In the genomic region with DNA sequence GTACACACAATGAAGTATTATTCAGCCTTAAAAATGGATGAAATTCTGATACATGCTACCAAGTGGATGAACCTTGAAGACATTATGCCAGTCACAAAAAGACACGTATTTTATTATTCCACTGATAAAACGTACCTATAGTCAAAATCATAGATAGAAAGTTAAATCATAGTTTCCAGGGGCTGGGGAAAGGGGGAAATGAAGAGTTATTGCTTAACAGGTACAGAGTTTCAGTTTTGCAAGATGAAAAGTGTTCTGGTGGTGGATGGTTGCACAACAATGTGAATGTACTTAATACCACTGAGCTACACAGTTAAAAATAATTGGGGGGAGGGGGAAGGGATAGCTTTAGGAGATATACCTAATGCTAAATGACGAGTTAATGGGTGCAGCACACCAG, we compare ENCODE assay signal across 11 cellular contexts.
DNase-seq lines count a peak whose midpoint lies in the region; ATAC-seq, FAIRE-seq and TF ChIP-seq lines count a peak whose summit lies in the region.
"Had no signal": no experiment of that assay in that cellular context is flagged by ENCODE, and none has a peak within 500 bp of the region (broad histone marks: within the 10 kb centered on the region; RNA-seq: fewer than 3 reads in every experiment).

No MANE protein-coding gene starts in this region.

- H3K9me3 Mint-ChIP-seq in activated T-cell treated with anti-CD3 and anti-CD28 coated beads, Interleukin-2, amount 50 U/mL, for 72 hours: no peaks in the 10 kb centered on the region
- H3K9me3 Mint-ChIP-seq in activated T-cell treated with anti-CD3 and anti-CD28 coated beads, Interleukin-2, amount 50 U/mL, for 24 hours: no peaks in the 10 kb centered on the region
- no peaks in the 10 kb centered on the region for H3K9me3 Mint-ChIP-seq in stimulated activated naive B cell treated with anti-CD40 and anti-IgM and Interleukin-4, amounts not matched to agents 10 μg/mL and 1 μg/mL and 100 μg/mL, for 72 hours
- H3K9me3 Mint-ChIP-seq: neural crest cell had no signal

- no peak overlapping the region for H3K27ac Mint-ChIP-seq in activated T-cell treated with anti-CD3 and anti-CD28 coated beads, Interleukin-2, amount 50 U/mL, for 72 hours
- H3K27ac Mint-ChIP-seq in activated T-cell treated with anti-CD3 and anti-CD28 coated beads, Interleukin-2, amount 50 U/mL, for 24 hours: no peak overlapping the region
- no peak overlapping the region for H3K27ac Mint-ChIP-seq in stimulated activated naive B cell treated with anti-CD40 and anti-IgM and Interleukin-4, amounts not matched to agents 10 μg/mL and 1 μg/mL and 100 μg/mL, for 72 hours

- TF ChIP-seq POLR2A in GM12892 (IDR thresholded peaks at IDR 0.05; ENCODE audit: low read depth, low read length): no peak

- peaks cover 30% of the 10 kb centered on the region for H3K4me1 Mint-ChIP-seq in activated T-cell treated with anti-CD3 and anti-CD28 coated beads, Interleukin-2, amount 50 U/mL, for 72 hours (ENCODE audit: low read depth)
- H3K4me1 Mint-ChIP-seq in activated T-cell treated with anti-CD3 and anti-CD28 coated beads, Interleukin-2, amount 50 U/mL, for 24 hours (ENCODE audit: low read depth): peaks cover 22% of the 10 kb centered on the region
- peaks cover 6 to 14% of the 10 kb centered on the region in 2 donors for H3K4me1 Mint-ChIP-seq in stimulated activated naive B cell treated with anti-CD40 and anti-IgM and Interleukin-4, amounts not matched to agents 10 μg/mL and 1 μg/mL and 100 μg/mL, for 72 hours

- H3K27me3 Mint-ChIP-seq in activated T-cell treated with anti-CD3 and anti-CD28 coated beads, Interleukin-2, amount 50 U/mL, for 72 hours (ENCODE audit: low read depth): no peaks in the 10 kb centered on the region
- H3K27me3 Mint-ChIP-seq in activated T-cell treated with anti-CD3 and anti-CD28 coated beads, Interleukin-2, amount 50 U/mL, for 24 hours: no peaks in the 10 kb centered on the region
- H3K27me3 Mint-ChIP-seq in stimulated activated naive B cell treated with anti-CD40 and anti-IgM and Interleukin-4, amounts not matched to agents 10 μg/mL and 1 μg/mL and 100 μg/mL, for 72 hours: no peaks in the 10 kb centered on the region

- no peak for FAIRE-seq in GM12892 (lab: Jason Lieb, UNC)

- H3K4me3 Mint-ChIP-seq in activated T-cell treated with anti-CD3 and anti-CD28 coated beads, Interleukin-2, amount 50 U/mL, for 72 hours: peak overlapping the region in 1 of 2 donors; percentile 33
- no peak overlapping the region for H3K4me3 Mint-ChIP-seq in activated T-cell treated with anti-CD3 and anti-CD28 coated beads, Interleukin-2, amount 50 U/mL, for 24 hours
- no peak overlapping the region for H3K4me3 Mint-ChIP-seq in stimulated activated naive B cell treated with anti-CD40 and anti-IgM and Interleukin-4, amounts not matched to agents 10 μg/mL and 1 μg/mL and 100 μg/mL, for 72 hours
- H3K4me3 Mint-ChIP-seq: neural crest cell had no signal

- DNase-seq in activated T-cell treated with anti-CD3 and anti-CD28 coated beads, Interleukin-2, amount 50 U/mL, for 72 hours: no peak
- DNase-seq in activated T-cell treated with anti-CD3 and anti-CD28 coated beads, Interleukin-2, amount 50 U/mL, for 24 hours: no peak
- DNase-seq in amniotic epithelial cell (ENCODE audit: low read depth) (peak; percentile 91), GM12892 (ENCODE audit: insufficient read length) (no peak)
- DNase-seq in stimulated activated naive B cell treated with anti-CD40 and anti-IgM and Interleukin-4, amounts not matched to agents 10 μg/mL and 1 μg/mL and 100 μg/mL, for 72 hours: no peak
- DNase-seq in activated effector memory CD4-positive, alpha-beta T cell treated with anti-CD3 and anti-CD28 coated beads, Interleukin-2, amount 50 U/mL, for 16 hours: no peak
- no peak for DNase-seq in stimulated activated CD4-positive, alpha-beta T cell treated with anti-CD3 and anti-CD28 coated beads, Interleukin-4, amount 100 ng/mL, for 4 hours
- DNase-seq: NCI-H345; stimulated activated CD4-positive, alpha-beta T cell treated with anti-CD3 and anti-CD28 coated beads, Interleukin-4, amount 100 ng/mL, for 1 hour had no signal

- peak; percentile 41 to 50 for ATAC-seq in activated T-cell treated with anti-CD3 and anti-CD28 coated beads, Interleukin-2, amount 50 U/mL, for 72 hours (replicated peaks in 1 of 2)
- peak; percentile 53 for ATAC-seq in HG03139 (IDR thresholded peaks at IDR 0.05; ENCODE audit: unreplicated experiment)
- peak; percentile 61 for ATAC-seq in stimulated activated naive B cell treated with anti-CD40 and anti-IgM and Interleukin-4, amounts not matched to agents 10 μg/mL and 1 μg/mL and 100 μg/mL, for 72 hours (replicated peaks)

- H3K36me3 Mint-ChIP-seq in activated T-cell treated with anti-CD3 and anti-CD28 coated beads, Interleukin-2, amount 50 U/mL, for 72 hours (ENCODE audit: insufficient read depth in 2 of 2): no peaks in the 10 kb centered on the region
- no peaks in the 10 kb centered on the region for H3K36me3 Mint-ChIP-seq in activated T-cell treated with anti-CD3 and anti-CD28 coated beads, Interleukin-2, amount 50 U/mL, for 24 hours (ENCODE audit: low read depth)
- no peaks in the 10 kb centered on the region for H3K36me3 Mint-ChIP-seq in stimulated activated naive B cell treated with anti-CD40 and anti-IgM and Interleukin-4, amounts not matched to agents 10 μg/mL and 1 μg/mL and 100 μg/mL, for 72 hours
